19 cellular contexts compared by ENCODE assay signal in genomic region chr1:51230501-51231078, GRCh38.
"Had no signal": no experiment of that assay in that cellular context is flagged by ENCODE, and none has a peak within 500 bp of the region (broad histone marks: within the 10 kb centered on the region; RNA-seq: fewer than 3 reads in every experiment).

No MANE protein-coding gene starts in this region.

- H3K27ac Mint-ChIP-seq: activated naive CD8-positive, alpha-beta T cell treated with anti-CD3 and anti-CD28 coated beads, Interleukin-2, amount 50 U/mL, for 24 hours; memory B cell; natural killer cell treated with Interleukin-12 subunit alpha and Interleukin-12 subunit beta and Interleukin-15 and Interleukin-18, amount 100 ng/mL, for 72 hours had no signal

- H3K4me3 Mint-ChIP-seq: activated naive CD8-positive, alpha-beta T cell treated with anti-CD3 and anti-CD28 coated beads, Interleukin-2, amount 50 U/mL, for 24 hours; memory B cell; natural killer cell treated with Interleukin-12 subunit alpha and Interleukin-12 subunit beta and Interleukin-15 and Interleukin-18, amount 100 ng/mL, for 72 hours had no signal

- H3K36me3 ChIP-seq: ovary, prostate gland, right atrium auricular region, thoracic aorta, upper lobe of right lung had no signal

- H3K9me3 Mint-ChIP-seq: activated naive CD8-positive, alpha-beta T cell treated with anti-CD3 and anti-CD28 coated beads, Interleukin-2, amount 50 U/mL, for 24 hours; memory B cell; natural killer cell treated with Interleukin-12 subunit alpha and Interleukin-12 subunit beta and Interleukin-15 and Interleukin-18, amount 100 ng/mL, for 72 hours had no signal

- H3K27me3 Mint-ChIP-seq: natural killer cell treated with Interleukin-12 subunit alpha and Interleukin-12 subunit beta and Interleukin-15 and Interleukin-18, amount 100 ng/mL, for 72 hours had no signal

- H3K4me3 ChIP-seq: ovary, prostate gland, right atrium auricular region, thoracic aorta, upper lobe of right lung had no signal

- DNase-seq: activated CD4-positive, alpha-beta T cell treated with anti-CD3 and anti-CD28 coated beads for 4 hours; activated CD4-positive, alpha-beta T cell treated with anti-CD3 and anti-CD28 coated beads, Interleukin-2, amount 50 U/mL, for 48 hours; activated CD4-positive, CD25-positive, alpha-beta regulatory T cell; activated gamma-delta T cell; activated naive CD4-positive, alpha-beta T cell treated with anti-CD3 and anti-CD28 coated beads, Interleukin-2, amount 50 U/mL, for 16 hours; activated naive CD8-positive, alpha-beta T cell treated with anti-CD3 and anti-CD28 coated beads, Interleukin-2, amount 50 U/mL, for 24 hours; foreskin melanocyte; glutamatergic neuron; hippocampal formation; ovary; stimulated activated CD4-positive, alpha-beta T cell treated with anti-CD3 and anti-CD28 coated beads, Interleukin-4, amount 100 ng/mL, for 24 hours; stimulated activated naive CD4-positive, alpha-beta T cell treated with Interleukin-2 at 50 U/mL for 16 hours; T-helper 1 cell; upper lobe of right lung had no signal

- H3K9me3 ChIP-seq: ovary, prostate gland, right atrium auricular region, thoracic aorta, upper lobe of right lung had no signal

- H3K27me3 ChIP-seq: ovary, right atrium auricular region, upper lobe of right lung had no signal

- H3K27ac ChIP-seq: ovary, prostate gland, right atrium auricular region, thoracic aorta, upper lobe of right lung had no signal

- H3K36me3 Mint-ChIP-seq: memory B cell; natural killer cell treated with Interleukin-12 subunit alpha and Interleukin-12 subunit beta and Interleukin-15 and Interleukin-18, amount 100 ng/mL, for 72 hours had no signal

- ATAC-seq: activated naive CD8-positive, alpha-beta T cell treated with anti-CD3 and anti-CD28 coated beads, Interleukin-2, amount 50 U/mL, for 24 hours; natural killer cell treated with Interleukin-12 subunit alpha and Interleukin-12 subunit beta and Interleukin-15 and Interleukin-18, amount 100 ng/mL, for 72 hours; upper lobe of right lung had no signal
